ENCODE assay signal across 16 cellular contexts in the genomic region with DNA sequence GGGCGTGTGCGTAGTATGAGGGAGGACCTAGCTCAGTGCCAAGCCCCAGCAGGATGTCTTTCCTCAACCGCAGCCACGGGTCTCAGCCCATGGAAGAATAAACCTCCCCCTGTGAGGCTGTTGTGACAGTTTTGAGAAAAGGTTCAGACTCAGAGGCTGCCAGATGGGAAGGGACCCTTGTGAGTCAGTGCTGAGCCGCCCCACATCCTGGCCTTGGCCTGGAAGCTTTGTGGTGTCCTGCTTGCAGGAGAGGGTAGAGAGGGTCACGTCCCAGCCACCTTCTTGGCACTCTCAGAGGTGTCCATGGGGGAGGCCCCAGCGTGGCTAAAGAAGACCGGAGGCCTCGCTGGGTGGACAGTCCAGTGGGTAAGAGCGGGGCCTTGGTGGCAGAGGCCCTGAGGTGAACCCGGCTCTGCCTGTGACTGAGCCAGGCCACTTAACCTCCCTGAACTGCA. TPM values are rescaled to one million over a fixed set of nuclear protein-coding genes. Genes with fewer than 3 reads are reported as not detected.
DNase-seq lines count a peak whose midpoint lies in the region; ATAC-seq, FAIRE-seq and TF ChIP-seq lines count a peak whose summit lies in the region.
"Had no signal": no experiment of that assay in that cellular context is flagged by ENCODE, and none has a peak within 500 bp of the region (broad histone marks: within the 10 kb centered on the region; RNA-seq: fewer than 3 reads in every experiment).

No MANE protein-coding gene starts in this region.

- ATAC-seq in stimulated activated effector memory CD8-positive, alpha-beta T cell treated with anti-CD3 and anti-CD28 coated beads, Interleukin-12 subunit alpha, Interleukin-12 subunit beta, amount 100 ng/mL, for 72 hours = no peak
- ATAC-seq in HG03565 (IDR thresholded peaks at IDR 0.05; ENCODE audit: unreplicated experiment) = no peak
- ATAC-seq: effector memory CD8-positive, alpha-beta T cell; psoas muscle had no signal

- no peak overlapping the region for H3K4me3 Mint-ChIP-seq in neural progenitor cell
- H3K4me3 Mint-ChIP-seq in stimulated activated effector memory CD8-positive, alpha-beta T cell treated with anti-CD3 and anti-CD28 coated beads, Interleukin-12 subunit alpha, Interleukin-12 subunit beta, amount 100 ng/mL, for 72 hours = no peak overlapping the region
- H3K4me3 Mint-ChIP-seq: effector memory CD8-positive, alpha-beta T cell had no signal

- in situ Hi-C loops in astrocyte of the spinal cord (cut with HindIII; ENCODE audit: low sequenced_read_pairs) = no loop called here

- H3F3A ChIP-seq in neural progenitor cell (ENCODE audit: low read depth) = peaks cover 17% of the 10 kb centered on the region

- H3K4me2 ChIP-seq in neural progenitor cell = no peak overlapping the region

- DNase-seq in D721Med (ENCODE audit: insufficient read length, low spot score) (peak; percentile 7), NCI-H69 (lab: John Stamatoyannopoulos, UW) (peak; percentile 51), astrocyte of the spinal cord (ENCODE audit: low read depth, low spot score) (peak; percentile 69), neural progenitor cell (ENCODE audit: low spot score) (no peak), GM20000 (ENCODE audit: low spot score) (no peak)
- DNase-seq in stimulated activated CD4-positive, alpha-beta T cell treated with anti-CD3 and anti-CD28 coated beads, Interleukin-2, amount 100 ng/mL, for 24 hours = no peak
- no peak for DNase-seq in stimulated activated effector memory CD8-positive, alpha-beta T cell treated with anti-CD3 and anti-CD28 coated beads, Interleukin-12 subunit alpha, Interleukin-12 subunit beta, amount 100 ng/mL, for 72 hours (ENCODE audit: low spot score in 2 of 2)
- DNase-seq: activated naive CD4-positive, alpha-beta T cell; DMS 273 treated with DMSO at 0.1 percent for 48 hours; effector memory CD8-positive, alpha-beta T cell; naive B cell; NCI-H1694 treated with DMSO at 0.1 percent for 48 hours; NCI-H510A treated with DMSO at 0.1 percent for 48 hours; psoas muscle; SW 1271 had no signal

- H3K9me3 Mint-ChIP-seq in neural progenitor cell = no peaks in the 10 kb centered on the region
- no peaks in the 10 kb centered on the region for H3K9me3 Mint-ChIP-seq in stimulated activated effector memory CD8-positive, alpha-beta T cell treated with anti-CD3 and anti-CD28 coated beads, Interleukin-12 subunit alpha, Interleukin-12 subunit beta, amount 100 ng/mL, for 72 hours
- H3K9me3 Mint-ChIP-seq: effector memory CD8-positive, alpha-beta T cell; naive B cell had no signal

- TF ChIP-seq CTCF in D721Med (IDR thresholded peaks at IDR 0.05; ENCODE audit: insufficient read depth, missing control alignments) (no peak), astrocyte of the spinal cord (IDR thresholded peaks at IDR 0.05; ENCODE audit: low read depth, low read length) (no peak), neural progenitor cell (IDR thresholded peaks at IDR 0.05) (no peak), GM20000 (IDR thresholded peaks at IDR 0.05; ENCODE audit: extremely low read depth, missing control alignments) (no peak)

- no peak overlapping the region for H3K27ac Mint-ChIP-seq in neural progenitor cell
- no peak overlapping the region for H3K27ac Mint-ChIP-seq in stimulated activated effector memory CD8-positive, alpha-beta T cell treated with anti-CD3 and anti-CD28 coated beads, Interleukin-12 subunit alpha, Interleukin-12 subunit beta, amount 100 ng/mL, for 72 hours
- H3K27ac Mint-ChIP-seq: effector memory CD8-positive, alpha-beta T cell had no signal

- peaks cover 31% of the 10 kb centered on the region for H4K20me1 ChIP-seq in neural progenitor cell (ENCODE audit: low read depth)

- peaks cover 16% of the 10 kb centered on the region for H3K4me1 Mint-ChIP-seq in neural progenitor cell
- H3K4me1 Mint-ChIP-seq in stimulated activated effector memory CD8-positive, alpha-beta T cell treated with anti-CD3 and anti-CD28 coated beads, Interleukin-12 subunit alpha, Interleukin-12 subunit beta, amount 100 ng/mL, for 72 hours = peaks cover 20% of the 10 kb centered on the region

- H2AFZ ChIP-seq in neural progenitor cell (replicated peaks) = no peak overlapping the region

- H3K27me3 ChIP-seq in neural progenitor cell = no peaks in the 10 kb centered on the region

- peaks cover 22% of the 10 kb centered on the region for H3K36me3 Mint-ChIP-seq in neural progenitor cell
- H3K36me3 Mint-ChIP-seq in stimulated activated effector memory CD8-positive, alpha-beta T cell treated with anti-CD3 and anti-CD28 coated beads, Interleukin-12 subunit alpha, Interleukin-12 subunit beta, amount 100 ng/mL, for 72 hours = peaks cover 42% of the 10 kb centered on the region

- H3K9ac ChIP-seq in neural progenitor cell = peak overlapping the region; percentile 27

- H3K79me2 ChIP-seq in neural progenitor cell (ENCODE audit: low read depth) = peaks cover 37% of the 10 kb centered on the region

- no peak overlapping the region for H3K27ac ChIP-seq in neural progenitor cell
- H3K27ac ChIP-seq: psoas muscle had no signal

- no peak for FAIRE-seq in D721Med (lab: Jason Lieb, UNC)

- peaks cover 2% of the 10 kb centered on the region for H3K27me3 Mint-ChIP-seq in neural progenitor cell (ENCODE audit: insufficient read depth, low read depth)
- H3K27me3 Mint-ChIP-seq: effector memory CD8-positive, alpha-beta T cell; naive B cell had no signal

- no peaks in the 10 kb centered on the region for H3K9me3 ChIP-seq in neural progenitor cell (ENCODE audit: low read depth)
- H3K9me3 ChIP-seq: psoas muscle had no signal

- H3K4me3 ChIP-seq in astrocyte of the spinal cord (ENCODE audit: low read depth, low read length) (no peak overlapping the region), neural progenitor cell (no peak overlapping the region)
- H3K4me3 ChIP-seq: psoas muscle had no signal

- H3K36me3 ChIP-seq in neural progenitor cell = no peaks in the 10 kb centered on the region

- H3K4me1 ChIP-seq in neural progenitor cell = peaks cover 29% of the 10 kb centered on the region

RNA-seq across cellular contexts. Expression of gene GRHPR, which starts 2.8 kb away (rescaled TPM):
- 116 and 187 TPM in 2 replicates for total RNA-seq in neural progenitor cell (ENCODE audit: low replicate concordance)

RNA-seq across cellular contexts. Expression of gene ZBTB5, which starts 39.9 kb away (rescaled TPM):
- 24.1 and 24.9 TPM in 2 replicates for total RNA-seq in neural progenitor cell (ENCODE audit: low replicate concordance)

Comparison
In these comparisons a context has a peak if more than half of its experiments do, and no peak if none do; other contexts are left out.
1. DNase-seq: peak in D721Med (single experiment), NCI-H69 (single experiment) and astrocyte of the spinal cord (single experiment); none in neural progenitor cell (single experiment), stimulated activated CD4-positive, alpha-beta T cell treated with anti-CD3 and anti-CD28 coated beads, Interleukin-2, amount 100 ng/mL, for 24 hours (0 of 2), stimulated activated effector memory CD8-positive, alpha-beta T cell treated with anti-CD3 and anti-CD28 coated beads, Interleukin-12 subunit alpha, Interleukin-12 subunit beta, amount 100 ng/mL, for 72 hours (0 of 2) and GM20000 (single experiment).